Comparison of ENCODE assay signal across 8 cellular contexts in the genomic region with DNA sequence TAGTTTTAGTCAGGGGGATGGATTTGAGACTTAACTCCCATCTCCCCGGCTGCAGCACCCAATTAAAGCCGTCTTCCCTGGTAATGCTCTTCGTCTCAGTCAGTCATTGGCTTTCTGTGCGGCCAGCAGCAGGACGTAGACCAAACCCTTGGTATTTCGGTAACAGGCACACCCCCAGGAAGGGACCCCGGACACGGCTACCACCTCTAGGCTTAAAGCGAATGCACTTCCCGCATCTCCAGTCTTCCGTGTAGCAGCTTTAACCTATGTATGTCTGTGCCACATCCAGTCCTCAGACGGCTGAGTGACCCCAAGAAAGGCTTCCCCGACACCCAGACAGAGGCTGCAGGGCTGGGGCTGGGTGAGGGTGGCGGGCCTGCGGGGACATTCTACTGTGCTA. TPM values are rescaled to one million over a fixed set of nuclear protein-coding genes. Genes with fewer than 3 reads are reported as not detected.
"Had no signal": no experiment of that assay in that cellular context is flagged by ENCODE, and none has a peak within 500 bp of the region (broad histone marks: within the 10 kb centered on the region; RNA-seq: fewer than 3 reads in every experiment).

No MANE protein-coding gene starts in this region.

- H3K4me1 Mint-ChIP-seq: GM23338 had no signal

- DNase-seq: H9, HCEC 1CT, IMR-90, KG1 had no signal

- ATAC-seq: GM23338, K562 had no signal

- H3K4me3 Mint-ChIP-seq: GM23338, H9 had no signal

- H3K4me3 ChIP-seq: GM23338, K562 had no signal

- H2AFZ ChIP-seq: GM23338 had no signal

- H3K9me3 Mint-ChIP-seq: GM23338 had no signal

- H3K4me2 ChIP-seq: GM23338 had no signal

- H3K27ac Mint-ChIP-seq: GM23338, H9 had no signal

RNA-seq across cellular contexts. Expression of a gene that starts 1.5 kb away (rescaled TPM):
- total RNA-seq: H1, H9, HT-29 had no signal

RNA-seq across cellular contexts. Expression of a gene that starts 35.8 kb away (rescaled TPM):
- total RNA-seq: GM23338, H1, H9, HT-29, IMR-90, K562 had no signal
